Comparison of ENCODE assay signal across 11 cellular contexts in genomic region chr2:96553957-96554292, GRCh38. TPM values are rescaled to one million over a fixed set of nuclear protein-coding genes. Genes with fewer than 3 reads are reported as not detected.
DNase-seq lines count a peak whose midpoint lies in the region; ATAC-seq, FAIRE-seq and TF ChIP-seq lines count a peak whose summit lies in the region.
"Not testable (repeated sequence)": the region's sequence is repeated elsewhere in the genome, so short reads cannot be mapped to it uniquely, and the experiment has no call there.
"Had no signal": no experiment of that assay in that cellular context is flagged by ENCODE, and none has a peak within 500 bp of the region (broad histone marks: within the 10 kb centered on the region; RNA-seq: fewer than 3 reads in every experiment).

No MANE protein-coding gene starts in this region.

- FAIRE-seq in A549 (lab: Jason Lieb, UNC) = not testable (repeated sequence)

- H3K79me2 ChIP-seq in PC-3 (ENCODE audit: low read length) = not testable (repeated sequence)

- not testable (repeated sequence) for H3K27me3 ChIP-seq in PC-3 (ENCODE audit: low read length); naive thymus-derived CD4-positive, alpha-beta T cell (ENCODE audit: control insufficient read depth in 2 of 2, insufficient read depth in 2 of 2, low read length in 2 of 2); skeletal muscle tissue (ENCODE audit: control insufficient read depth in 3 of 3, insufficient read depth in 3 of 3, low read length in 3 of 3)

- CTCF ChIA-PET in A549 (lab: Yijun Ruan, JAX) (interaction anchor here (0.6 to 12.0 kb wide), 35 partner anchors 11 to 397 kb away, joined by 3 to 186 read pairs (median 6); partner anchors contain the start of genes ANKRD39, CNNM4 and NEURL3), PC-3 (lab: Charles Lee) (interaction anchor here (0.6 to 0.8 kb wide), 3 partner anchors 14 to 206 kb away, joined by 3 to 7 read pairs (median 4); no protein-coding TSS in a partner anchor)
- CTCF ChIA-PET in activated CD4-positive, alpha-beta memory T cell treated with anti-CD3 and anti-CD28 coated beads, Interleukin-2, amount 10 ng/mL, durations not matched to agents 7 days and 5 days (lab: Charles Lee) = interaction anchor here (0.5 to 4.0 kb wide), 45 partner anchors 9 to 355 kb away, joined by 3 to 63 read pairs (median 4); partner anchors contain the start of genes ANKRD39, ARID5A and SNRNP200
- CTCF ChIA-PET in activated naive CD4-positive, alpha-beta T cell treated with anti-CD3 and anti-CD28 coated beads, Interleukin-2, amount 10 ng/mL, durations not matched to agents 7 days and 5 days (lab: Charles Lee) = interaction anchor here (0.7 to 5.3 kb wide), 19 partner anchors 10 to 207 kb away, joined by 3 to 53 read pairs (median 5); partner anchors contain the start of gene ARID5A
- CTCF ChIA-PET in naive thymus-derived CD4-positive, alpha-beta T cell (lab: Charles Lee) = interaction anchor here (0.6 to 3.5 kb wide), 14 partner anchors 9 to 379 kb away, joined by 3 to 34 read pairs (median 6); no protein-coding TSS in a partner anchor

- peak overlapping the region; percentile 52 for H3K27ac Mint-ChIP-seq in activated CD4-positive, alpha-beta memory T cell treated with anti-CD3 and anti-CD28 coated beads, Interleukin-2, amount 10 ng/mL, durations not matched to agents 7 days and 5 days
- peak overlapping the region; percentile 49 for H3K27ac Mint-ChIP-seq in activated naive CD4-positive, alpha-beta T cell treated with anti-CD3 and anti-CD28 coated beads, Interleukin-2, amount 10 ng/mL, durations not matched to agents 7 days and 5 days
- peak overlapping the region in 8 of 9 donors; percentile 60 to 88 (median 74) for H3K27ac Mint-ChIP-seq in naive thymus-derived CD4-positive, alpha-beta T cell

- not testable (repeated sequence) for TF ChIP-seq EP300 in A549 (IDR thresholded peaks at IDR 0.05)

- H3K27me3 Mint-ChIP-seq in activated CD4-positive, alpha-beta memory T cell treated with anti-CD3 and anti-CD28 coated beads, Interleukin-2, amount 10 ng/mL, durations not matched to agents 7 days and 5 days; activated naive CD4-positive, alpha-beta T cell treated with anti-CD3 and anti-CD28 coated beads, Interleukin-2, amount 10 ng/mL, durations not matched to agents 7 days and 5 days; naive thymus-derived CD4-positive, alpha-beta T cell: not testable (repeated sequence)

- not testable (repeated sequence) for TF ChIP-seq CTCF in A549 (IDR thresholded peaks at IDR 0.05); PC-3 (conservative IDR thresholded peaks at IDR 0.05; ENCODE audit: low read depth, low read length); coronary artery (IDR thresholded peaks at IDR 0.05)

- H3K27ac ChIP-seq in A549 (peak overlapping the region; percentile 46 to 88; a peak in 4 of 6 replicates), coronary artery (peak overlapping the region in 1 of 2 donors; percentile 4)
- H3K27ac ChIP-seq in PC-3 (ENCODE audit: low read length); naive thymus-derived CD4-positive, alpha-beta T cell (ENCODE audit: low read depth, low read length); skeletal muscle tissue (ENCODE audit: low read depth, low read length): not testable (repeated sequence)

- not testable (repeated sequence) for H3K36me3 ChIP-seq in PC-3 (ENCODE audit: low read depth, low read length)
- peaks cover 5 to 41% (median 6%) of the 10 kb centered on the region in 3 experiments for H3K36me3 ChIP-seq in naive thymus-derived CD4-positive, alpha-beta T cell (ENCODE audit: control insufficient read depth in 2 of 3, insufficient read depth in 3 of 3, low read length in 3 of 3)
- H3K36me3 ChIP-seq in skeletal muscle tissue (ENCODE audit: control insufficient read depth in 3 of 3, insufficient read depth in 3 of 3, low read length in 3 of 3) = peaks cover 22 to 43% (median 26%) of the 10 kb centered on the region in 3 donors

- H3K9me3 ChIP-seq in A549; PC-3 (ENCODE audit: low read length); naive thymus-derived CD4-positive, alpha-beta T cell (ENCODE audit: control insufficient read depth in 2 of 3, low read length in 3 of 3); skeletal muscle tissue (ENCODE audit: control insufficient read depth in 3 of 3, low read length in 3 of 3): not testable (repeated sequence)

- not testable (repeated sequence) for H3K4me3 ChIP-seq in A549; PC-3 (ENCODE audit: low read length); naive thymus-derived CD4-positive, alpha-beta T cell (ENCODE audit: low read length)
- H3K4me3 ChIP-seq in coronary artery = peak overlapping the region; percentile 54
- peak overlapping the region in 1 of 3 donors; percentile 51 for H3K4me3 ChIP-seq in skeletal muscle tissue (ENCODE audit: low read length in 3 of 3)

- H3K4me1 ChIP-seq in A549 = peaks cover 56% of the 10 kb centered on the region
- H3K4me1 ChIP-seq in PC-3 (ENCODE audit: insufficient read depth, low read length) = peaks cover 27% of the 10 kb centered on the region
- H3K4me1 ChIP-seq in naive thymus-derived CD4-positive, alpha-beta T cell (ENCODE audit: control insufficient read depth in 2 of 2, insufficient read depth in 2 of 2, low read length in 2 of 2) = not testable (repeated sequence)
- H3K4me1 ChIP-seq in skeletal muscle tissue (ENCODE audit: control insufficient read depth in 3 of 3, insufficient read depth in 3 of 3, low read length in 3 of 3) = peaks cover 11 to 40% (median 25%) of the 10 kb centered on the region in 3 donors

- not testable (repeated sequence) for H4K20me1 ChIP-seq in PC-3 (ENCODE audit: low read length)

- 78% methylated on average over 9 of the region's 9 CpGs for WGBS in A549 (ENCODE audit: missing lambda C conversion rate)

- not testable (repeated sequence) for H3F3A ChIP-seq in PC-3 (ENCODE audit: low read length, unreplicated experiment)

- H3K4me3 Mint-ChIP-seq in activated CD4-positive, alpha-beta memory T cell treated with anti-CD3 and anti-CD28 coated beads, Interleukin-2, amount 10 ng/mL, durations not matched to agents 7 days and 5 days = not testable (repeated sequence)
- peak overlapping the region; percentile 10 for H3K4me3 Mint-ChIP-seq in activated naive CD4-positive, alpha-beta T cell treated with anti-CD3 and anti-CD28 coated beads, Interleukin-2, amount 10 ng/mL, durations not matched to agents 7 days and 5 days
- peak overlapping the region in 7 of 10 donors; percentile 3 to 67 (median 43) for H3K4me3 Mint-ChIP-seq in naive thymus-derived CD4-positive, alpha-beta T cell

- TF ChIP-seq POLR2A in A549 (IDR thresholded peaks at IDR 0.05; ENCODE audit: low read length) = not testable (repeated sequence)
- peak; percentile 1 for TF ChIP-seq POLR2A in GM18526 (IDR thresholded peaks at IDR 0.05; ENCODE audit: extremely low read depth, insufficient read length)

- H3K9ac ChIP-seq in PC-3 (ENCODE audit: low read length) = not testable (repeated sequence)
- H3K9ac ChIP-seq in skeletal muscle tissue (ENCODE audit: low read depth in 1 of 3, low read length in 3 of 3) = peak overlapping the region; percentile 63 to 82 (median 80)

- peaks cover 15% of the 10 kb centered on the region for H3K36me3 Mint-ChIP-seq in activated CD4-positive, alpha-beta memory T cell treated with anti-CD3 and anti-CD28 coated beads, Interleukin-2, amount 10 ng/mL, durations not matched to agents 7 days and 5 days (ENCODE audit: low read depth)
- peaks cover 18% of the 10 kb centered on the region for H3K36me3 Mint-ChIP-seq in activated naive CD4-positive, alpha-beta T cell treated with anti-CD3 and anti-CD28 coated beads, Interleukin-2, amount 10 ng/mL, durations not matched to agents 7 days and 5 days
- H3K36me3 Mint-ChIP-seq in naive thymus-derived CD4-positive, alpha-beta T cell = not testable (repeated sequence)

- BruUV-seq in PC-3 (replicated peaks; lab: Mats Ljungman, UMichigan) = not testable (repeated sequence)

- not testable (repeated sequence) for H3K9me2 ChIP-seq in PC-3 (replicated peaks; ENCODE audit: low read length)

- not testable (repeated sequence) for DNase-seq in A549 (ENCODE audit: low read depth in 1 of 2, low spot score in 1 of 2); PC-3; activated CD4-positive, alpha-beta memory T cell treated with anti-CD3 and anti-CD28 coated beads, Interleukin-2, amount 10 ng/mL, durations not matched to agents 7 days and 5 days; activated naive CD4-positive, alpha-beta T cell treated with anti-CD3 and anti-CD28 coated beads, Interleukin-2, amount 10 ng/mL, durations not matched to agents 7 days and 5 days; coronary artery (ENCODE audit: low spot score); naive thymus-derived CD4-positive, alpha-beta T cell

- POLR2A ChIA-PET in A549 (lab: Yijun Ruan, JAX) = interaction anchor here (0.5 to 1.0 kb wide), 3 partner anchors 84 to 262 kb away, joined by 3 read pairs; partner anchors contain the start of genes CNNM3 and KANSL3
- POLR2A ChIA-PET in PC-3 (lab: Charles Lee; ENCODE audit: unreplicated experiment) = not testable (repeated sequence)
- POLR2A ChIA-PET in activated CD4-positive, alpha-beta memory T cell treated with anti-CD3 and anti-CD28 coated beads, Interleukin-2, amount 10 ng/mL, durations not matched to agents 7 days and 5 days (lab: Charles Lee) = interaction anchor here (0.6 to 6.6 kb wide), 9 partner anchors 14 to 198 kb away, joined by 3 to 62 read pairs (median 5); partner anchors contain the start of gene ARID5A
- POLR2A ChIA-PET in naive thymus-derived CD4-positive, alpha-beta T cell (lab: Charles Lee) = interaction anchor here (0.6 to 12.5 kb wide), 7 partner anchors 10 to 317 kb away, joined by 3 to 241 read pairs (median 3); partner anchors contain the start of genes ARID5A and CNNM3

- not testable (repeated sequence) for TF ChIP-seq RAD21 in A549 (conservative IDR thresholded peaks at IDR 0.05 in 1 of 2, IDR thresholded peaks at IDR 0.05 in 1 of 2)

- H3K9me3 Mint-ChIP-seq in activated CD4-positive, alpha-beta memory T cell treated with anti-CD3 and anti-CD28 coated beads, Interleukin-2, amount 10 ng/mL, durations not matched to agents 7 days and 5 days; activated naive CD4-positive, alpha-beta T cell treated with anti-CD3 and anti-CD28 coated beads, Interleukin-2, amount 10 ng/mL, durations not matched to agents 7 days and 5 days; naive thymus-derived CD4-positive, alpha-beta T cell: not testable (repeated sequence)

- peak overlapping the region; percentile 63 for H2AFZ ChIP-seq in PC-3 (ENCODE audit: low read length)

- peak overlapping the region; percentile 24; the same call in 1 of the 3 replicates for H3K4me2 ChIP-seq in A549
- H3K4me2 ChIP-seq in PC-3 (ENCODE audit: low read length) = not testable (repeated sequence)

- intact Hi-C loops in PC-3 (cut with micrococcal nuclease) = loop anchor here (1.0 kb wide), 1 partner anchor 45 kb away; no protein-coding TSS in a partner anchor
- intact Hi-C loops in naive thymus-derived CD4-positive, alpha-beta T cell (cut with micrococcal nuclease) = loop anchor here (1.0 to 2.0 kb wide), 9 partner anchors 15 to 195 kb away; no protein-coding TSS in a partner anchor

- not testable (repeated sequence) for ATAC-seq in A549; PC-3; naive thymus-derived CD4-positive, alpha-beta T cell

- peaks cover 32% of the 10 kb centered on the region for H3K4me1 Mint-ChIP-seq in activated CD4-positive, alpha-beta memory T cell treated with anti-CD3 and anti-CD28 coated beads, Interleukin-2, amount 10 ng/mL, durations not matched to agents 7 days and 5 days
- H3K4me1 Mint-ChIP-seq in activated naive CD4-positive, alpha-beta T cell treated with anti-CD3 and anti-CD28 coated beads, Interleukin-2, amount 10 ng/mL, durations not matched to agents 7 days and 5 days = peaks cover 26% of the 10 kb centered on the region
- peaks cover 0 to 30% (median 15%) of the 10 kb centered on the region in 7 donors for H3K4me1 Mint-ChIP-seq in naive thymus-derived CD4-positive, alpha-beta T cell

RNA-seq across cellular contexts. Expression of gene ARID5A, which starts 17.4 kb away (rescaled TPM):
- 1.2 and 1.5 TPM in 2 replicates for polyA plus RNA-seq in A549 (2011; rRNA removed)
- 3.5 and 4.8 TPM in 2 replicates for polyA plus RNA-seq in A549 (2012; cell fraction: cytosol; rRNA removed)
- 7.4 and 9.1 TPM in 2 replicates for polyA plus RNA-seq in A549 (2012; cell fraction: nucleus; rRNA removed)
- 4.0 to 4.4 TPM (median 4.2 TPM) in 3 replicates for polyA plus RNA-seq in A549 (2017; fragmentation: RNase III; extraction: RNeasy Plus Mini Kit Qiagen cat#74134 plus additional on column Dnase treatment)
- polyA minus RNA-seq in A549 (2011; rRNA and poly(A)+ RNA removed) = 0.79 and 1.6 TPM in 2 replicates
- 6.1 and 8.2 TPM in 2 replicates for total RNA-seq in PC-3 (2014; rRNA removed)
- 10 to 100 TPM; 80.0 to 86.8 TPM for total RNA-seq in activated CD4-positive, alpha-beta memory T cell treated with anti-CD3 and anti-CD28 coated beads, Interleukin-2, amount 10 ng/mL, durations not matched to agents 7 days and 5 days
- 100 to 1,000 TPM in 3 of 5 experiments, 10 to 100 TPM in 2; 82.4 to 182 (median 113) TPM for total RNA-seq in naive thymus-derived CD4-positive, alpha-beta T cell
- polyA plus RNA-seq in naive thymus-derived CD4-positive, alpha-beta T cell = 100 to 1,000 TPM in 1 of 2 donors, 10 to 100 TPM in 1; 52.2 to 111 TPM
- total RNA-seq in skeletal muscle tissue = 9.9 TPM

RNA-seq across cellular contexts. Expression of gene NEURL3, which starts 48.8 kb away (rescaled TPM):
- polyA plus RNA-seq in A549 (2011; rRNA removed) = 0.20 and 0.28 TPM in 2 replicates
- 0.81 and 1.4 TPM in 2 replicates for polyA plus RNA-seq in A549 (2012; cell fraction: cytosol; rRNA removed)
- polyA plus RNA-seq in A549 (2012; cell fraction: nucleus; rRNA removed) = 1.2 and 2.5 TPM in 2 replicates
- polyA plus RNA-seq in A549 (2017; fragmentation: RNase III; extraction: RNeasy Plus Mini Kit Qiagen cat#74134 plus additional on column Dnase treatment) = 0.44 to 0.60 TPM (median 0.51 TPM) in 3 replicates
- polyA minus RNA-seq in A549 (2011; rRNA and poly(A)+ RNA removed) = 0.17 TPM in 1 of 2 replicates, not detected in the other
- total RNA-seq in PC-3 (2014; rRNA removed) = 0.18 and 0.40 TPM in 2 replicates
- total RNA-seq in activated CD4-positive, alpha-beta memory T cell treated with anti-CD3 and anti-CD28 coated beads, Interleukin-2, amount 10 ng/mL, durations not matched to agents 7 days and 5 days = 1 to 10 TPM in 1 of 2 experiments, under 1 TPM in 1; 0.78 to 1.0 TPM
- total RNA-seq in naive thymus-derived CD4-positive, alpha-beta T cell = 1 to 10 TPM in 1 of 5 experiments, under 1 TPM in 2, not detected in 2; 0.27 to 1.3 (median 0.43) TPM
- polyA plus RNA-seq in naive thymus-derived CD4-positive, alpha-beta T cell = not detected
- not detected for total RNA-seq in skeletal muscle tissue
- total RNA-seq: cardiac muscle cell; CD4-positive, CD25-positive, alpha-beta regulatory T cell; pulmonary artery endothelial cell had no signal
- polyA plus RNA-seq: cardiac muscle cell had no signal
